Comparison of ENCODE assay signal across 8 cellular contexts in genomic region chr14:44962573-44963528, GRCh38. TPM values are rescaled to one million over a fixed set of nuclear protein-coding genes. Genes with fewer than 3 reads are reported as not detected.
DNase-seq lines count a peak whose midpoint lies in the region; FAIRE-seq and TF ChIP-seq lines count a peak whose summit lies in the region.

No MANE protein-coding gene starts in this region.

- peak overlapping the region; percentile 71 to 89 (median 77) for H3K9ac ChIP-seq in H1 (replicated peaks in 1 of 4; ENCODE audit: extremely low read depth in 1 of 4, low read depth in 3 of 4, low read length in 3 of 4)

- in situ Hi-C loops in HAP-1 (cut with MboI; ENCODE audit: low sequenced_read_pairs), result no loop called here

- H3K18ac ChIP-seq in H1 (ENCODE audit: extremely low read depth, low read length), result no peak overlapping the region; the same call in 1 of the 2 replicates

- no peak overlapping the region for H2BK120ac ChIP-seq in H1 (replicated peaks; ENCODE audit: low read depth, low read length)

- H2BK15ac ChIP-seq in H1 (ENCODE audit: low read length), result no peak overlapping the region

- CTCF ChIA-PET in H1 (lab: Charles Lee; ENCODE audit: partially characterized antibody), result interaction anchor here (0.6 to 2.1 kb wide), 5 partner anchors 16 to 291 kb away, joined by 3 to 8 read pairs (median 3); partner anchors contain the start of gene MIS18BP1

- TF ChIP-seq EP300 in H1 (IDR thresholded peaks at IDR 0.05; ENCODE audit: borderline replicate concordance in 1 of 2, low read depth in 2 of 2, low read length in 2 of 2) (no peak), tibial nerve (IDR thresholded peaks at IDR 0.05) (no peak)

- H3K4me2 ChIP-seq in H1 (ENCODE audit: insufficient read depth in 1 of 2, low read depth in 2 of 2, low read length in 2 of 2), result peak overlapping the region; percentile 85 to 92

- TF ChIP-seq CTCF in H1 (IDR thresholded peaks at IDR 0.05; ENCODE audit: control extremely low read depth in 1 of 3, insufficient read depth in 1 of 3, low read depth in 1 of 3, low read length in 3 of 3) (no peak), tibial nerve (IDR thresholded peaks at IDR 0.05) (no peak)

- FAIRE-seq in H1 (lab: Jason Lieb, UNC), result no peak

- H4K5ac ChIP-seq in H1 (ENCODE audit: insufficient read length, low read depth, low read length), result no peak overlapping the region

- H2AK5ac ChIP-seq in H1 (ENCODE audit: low read depth, low read length), result no peak overlapping the region

- peak overlapping the region; percentile 28; the same call in 1 of the 2 replicates for H2AFZ ChIP-seq in H1 (ENCODE audit: low read length)

- H3K4me1 ChIP-seq in HAP-1 (peaks cover 12% of the 10 kb centered on the region), H1 (replicated peaks in 1 of 4; ENCODE audit: control insufficient read depth in 3 of 4, insufficient read depth in 4 of 4, low read length in 3 of 4) (peaks cover 0 to 8% (median 3%) of the 10 kb centered on the region in 4 experiments; a peak in 2 of 7 replicates), tibial nerve (peaks cover 0 to 79% (median 25%) of the 10 kb centered on the region in 4 donors)

- H4K20me1 ChIP-seq in H1 (replicated peaks in 1 of 2; ENCODE audit: control insufficient read depth in 1 of 2, insufficient read depth in 2 of 2, low read length in 2 of 2), result peaks cover 0 to 7% of the 10 kb centered on the region in 2 experiments

- H3K4me3 ChIP-seq in HAP-1 (peak overlapping the region; percentile 86), H1 (ENCODE audit: extremely low read depth in 1 of 4, insufficient read depth in 2 of 4, low read depth in 3 of 4, low read length in 4 of 4) (peak overlapping the region; percentile 84 to 98 (median 94)), tibial nerve (peak overlapping the region; percentile 75 to 94 (median 88))

- 6% methylated on average over 31 of the region's 39 CpGs; no CpG with 5 or more reads in 1 of the 2 experiments for WGBS in H1 (ENCODE audit: extremely low coverage in 1 of 2, insufficient coverage in 1 of 2, insufficient read length in 1 of 2, insufficient replicate concordance in 2 of 2, low coverage in 1 of 2, low lambda C conversion rate in 2 of 2, missing lambda C conversion rate in 1 of 2), 2 experiments
- 1 to 7% methylated on average over 39 of the region's 39 CpGs for WGBS in tibial nerve, 2 donors

- H3K23me2 ChIP-seq in H1 (ENCODE audit: low read depth, low read length), result peaks cover 13% of the 10 kb centered on the region

- POLR2A ChIA-PET in H1 (lab: Charles Lee; ENCODE audit: partially characterized antibody), result interaction anchor here (0.5 to 2.0 kb wide), 7 partner anchors 12 to 294 kb away, joined by 3 to 12 read pairs (median 4); partner anchors contain the start of genes FKBP3 and PRPF39

- H3K79me2 ChIP-seq in H1 (ENCODE audit: control insufficient read depth in 1 of 2, insufficient read depth in 2 of 2, low read length in 2 of 2), result peaks cover 12 to 86% of the 10 kb centered on the region in 2 experiments

- H3K36me3 ChIP-seq in HAP-1 (replicated peaks) (no peaks in the 10 kb centered on the region), H1 (ENCODE audit: control insufficient read depth in 2 of 4, insufficient read depth in 4 of 4, low read length in 3 of 4) (no peaks in the 10 kb centered on the region), tibial nerve (no peaks in the 10 kb centered on the region)

- no peak overlapping the region for H3K14ac ChIP-seq in H1 (ENCODE audit: insufficient read length)

- no peak for TF ChIP-seq POLR2A in H1 (IDR thresholded peaks at IDR 0.05; ENCODE audit: control extremely low read depth in 1 of 2, low read depth in 2 of 2, low read length in 2 of 2)
- no peak for TF ChIP-seq POLR2A in tibial nerve (IDR thresholded peaks at IDR 0.05)

- H3K9me3 ChIP-seq in HAP-1, result no peaks in the 10 kb centered on the region
- no peaks in the 10 kb centered on the region for H3K9me3 ChIP-seq in H1 (ENCODE audit: insufficient read depth in 2 of 2, low read depth in 1 of 2, low read length in 1 of 2)
- no peaks in the 10 kb centered on the region for H3K9me3 ChIP-seq in tibial nerve

- no peaks in the 10 kb centered on the region; the same call in 1 of the 2 replicates for H3K79me1 ChIP-seq in H1 (ENCODE audit: low read depth, low read length)

- no peak overlapping the region for H2BK12ac ChIP-seq in H1 (ENCODE audit: low read depth, low read length)

- H3K56ac ChIP-seq in H1 (replicated peaks; ENCODE audit: insufficient read length, low read depth, low read length), result no peak overlapping the region

- peak overlapping the region; percentile 93 for H4K8ac ChIP-seq in H1 (ENCODE audit: extremely low read depth, insufficient read depth, low read length)

- TF ChIP-seq RAD21 in H1 (IDR thresholded peaks at IDR 0.05 in 1 of 2, conservative IDR thresholded peaks at IDR 0.05 in 1 of 2; ENCODE audit: low read depth in 2 of 2, low read length in 2 of 2), result no peak

- no peak overlapping the region for H4K91ac ChIP-seq in H1 (replicated peaks; ENCODE audit: insufficient read length, low read length)

- DNase-seq in NCI-H2227 (lab: John Stamatoyannopoulos, UW; ENCODE audit: unreplicated experiment), result peak; percentile 47
- no peak for DNase-seq in NCI-H2227 treated with DMSO at 0.1 percent for 48 hours (lab: John Stamatoyannopoulos, UW)
- peak in 1 of 2 experiments; percentile 39 for DNase-seq in HAP-1 (ENCODE audit: low spot score in 2 of 2)
- peak; percentile 67 for DNase-seq in RKO (ENCODE audit: low spot score)
- no peak for DNase-seq in H1 (ENCODE audit: low read depth in 1 of 2, low spot score in 2 of 2)
- peak; percentile 72 for DNase-seq in medulla oblongata (ENCODE audit: extremely low spot score)
- peak in 1 of 2 donors; percentile 11 for DNase-seq in tibial nerve (ENCODE audit: low spot score in 2 of 2)
- DNase-seq in NCI-H1694 (lab: John Stamatoyannopoulos, UW), result no peak

- peak overlapping the region; percentile 63; the same call in 1 of the 2 replicates for H2BK5ac ChIP-seq in H1 (ENCODE audit: low read depth, low read length)

- H3K27me3 ChIP-seq in HAP-1 (ENCODE audit: low read depth), result no peaks in the 10 kb centered on the region
- no peaks in the 10 kb centered on the region for H3K27me3 ChIP-seq in H1 (replicated peaks in 1 of 4; ENCODE audit: control insufficient read depth in 3 of 4, extremely low read depth in 1 of 4, insufficient read depth in 3 of 4, low read length in 3 of 4)
- no peaks in the 10 kb centered on the region for H3K27me3 ChIP-seq in tibial nerve

- H3K23ac ChIP-seq in H1 (ENCODE audit: insufficient read length), result no peak overlapping the region

- no peak overlapping the region for H2BK20ac ChIP-seq in H1 (ENCODE audit: low read length)

- peak overlapping the region; percentile 79 for H3K4ac ChIP-seq in H1 (replicated peaks; ENCODE audit: insufficient read length, low read depth, low read length)

- peak overlapping the region; percentile 83 for H3K27ac ChIP-seq in H1 (ENCODE audit: low read depth, low read length)
- peak overlapping the region; percentile 79 to 93 (median 87) for H3K27ac ChIP-seq in tibial nerve

TF ChIP-seq in H1, 55 proteins besides CTCF, POLR2A, EP300 and RAD21:
- TF ChIP-seq HDAC2 (IDR thresholded peaks at IDR 0.05; ENCODE audit: borderline replicate concordance in 1 of 2, low read depth in 2 of 2, low read length in 2 of 2), result peak in 1 of 2 experiments; percentile 53; a peak in 1 of 4 replicates
- TF ChIP-seq KDM5A (IDR thresholded peaks at IDR 0.05; ENCODE audit: low read length), result no peak
- TF ChIP-seq KDM4A (IDR thresholded peaks at IDR 0.05; ENCODE audit: low read depth, low read length, severe bottlenecking), result peak; percentile 62
- TF ChIP-seq, protein P1, sequence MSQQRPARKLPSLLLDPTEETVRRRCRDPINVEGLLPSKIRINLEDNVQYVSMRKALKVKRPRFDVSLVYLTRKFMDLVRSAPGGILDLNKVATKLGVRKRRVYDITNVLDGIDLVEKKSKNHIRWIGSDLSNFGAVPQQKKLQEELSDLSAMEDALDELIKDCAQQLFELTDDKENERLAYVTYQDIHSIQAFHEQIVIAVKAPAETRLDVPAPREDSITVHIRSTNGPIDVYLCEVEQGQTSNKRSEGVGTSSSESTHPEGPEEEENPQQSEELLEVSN (IDR thresholded peaks at IDR 0.05), result no peak
- no peak for TF ChIP-seq SRF (IDR thresholded peaks at IDR 0.05; ENCODE audit: low read depth, low read length)
- no peak for TF ChIP-seq RNF2 (IDR thresholded peaks at IDR 0.05; ENCODE audit: borderline replicate concordance, low read depth, low read length, missing control alignments, poor library complexity, severe bottlenecking)
- no peak for TF ChIP-seq BACH1 (IDR thresholded peaks at IDR 0.05; ENCODE audit: low read length)
- TF ChIP-seq SIN3A (conservative IDR thresholded peaks at IDR 0.05 in 1 of 2, IDR thresholded peaks at IDR 0.05 in 1 of 2; ENCODE audit: low read depth in 1 of 2, low read length in 2 of 2), result peak in 1 of 2 experiments; percentile 83; a peak in 2 of 4 replicates
- TF ChIP-seq SAP30 (IDR thresholded peaks at IDR 0.05; ENCODE audit: insufficient read depth, insufficient replicate concordance, low read length), result peak; percentile 9
TF ChIP-seq in H1: peak in this region for 4.

RNA-seq across cellular contexts. Expression of gene TOGARAM1, which starts 0.9 kb away (rescaled TPM):
- total RNA-seq in H1 (2021; fragmentation: NEBNext Ultra II Directional; extraction: Animal tissue kit (Norgen Biotek cat#: 25700)), result 6.8 and 8.9 TPM in 2 replicates
- polyA plus RNA-seq in H1 (2011; rRNA removed), result 1.3 and 2.5 TPM in 2 replicates
- 2.6 TPM for polyA plus RNA-seq in H1 (2011; cell fraction: cytosol; rRNA removed)
- polyA plus RNA-seq in H1 (2011; cell fraction: nucleus; rRNA removed), result 3.8 TPM
- 2.8 to 3.6 TPM (median 3.1 TPM) in 4 replicates for polyA plus RNA-seq in H1 (2012, experiment 1 of 2)
- 0.16 TPM for polyA plus RNA-seq in H1 (2012, experiment 2 of 2)
- polyA plus RNA-seq in H1 (2013, experiment 1 of 2), result 7.6 TPM
- polyA plus RNA-seq in H1 (2013, experiment 2 of 2), result 8.1 TPM
- polyA minus RNA-seq in H1 (2011; rRNA and poly(A)+ RNA removed), result 16.2 and 30.1 TPM in 2 replicates
- polyA minus RNA-seq in H1 (2011; cell fraction: cytosol; rRNA and poly(A)+ RNA removed), result 6.7 TPM
- polyA minus RNA-seq in H1 (2011; cell fraction: nucleus; rRNA and poly(A)+ RNA removed), result 37.0 TPM
- 10 to 100 TPM; 22.2 to 51.8 (median 34.2) TPM for total RNA-seq in tibial nerve

RNA-seq across cellular contexts. Expression of gene KLHL28, which starts 1.1 kb away (rescaled TPM):
- total RNA-seq in H1 (2021; fragmentation: NEBNext Ultra II Directional; extraction: Animal tissue kit (Norgen Biotek cat#: 25700)), result 8.4 and 10.5 TPM in 2 replicates
- 2.2 and 3.3 TPM in 2 replicates for polyA plus RNA-seq in H1 (2011; rRNA removed)
- 3.2 TPM for polyA plus RNA-seq in H1 (2011; cell fraction: cytosol; rRNA removed)
- polyA plus RNA-seq in H1 (2011; cell fraction: nucleus; rRNA removed), result 2.4 TPM
- 3.4 to 6.9 TPM (median 4.5 TPM) in 4 replicates for polyA plus RNA-seq in H1 (2012, experiment 1 of 2)
- 0.35 TPM for polyA plus RNA-seq in H1 (2012, experiment 2 of 2)
- 4.6 TPM for polyA plus RNA-seq in H1 (2013, experiment 1 of 2)
- 4.3 TPM for polyA plus RNA-seq in H1 (2013, experiment 2 of 2)
- 18.7 and 23.0 TPM in 2 replicates for polyA minus RNA-seq in H1 (2011; rRNA and poly(A)+ RNA removed)
- 6.1 TPM for polyA minus RNA-seq in H1 (2011; cell fraction: cytosol; rRNA and poly(A)+ RNA removed)
- 17.0 TPM for polyA minus RNA-seq in H1 (2011; cell fraction: nucleus; rRNA and poly(A)+ RNA removed)
- 10 to 100 TPM; 10.0 to 18.4 (median 11.6) TPM for total RNA-seq in tibial nerve

Comparison
In these comparisons a context has a peak if more than half of its experiments do, and no peak if none do; other contexts are left out.
1. DNase-seq: peak in NCI-H2227 (single experiment), RKO (single experiment) and medulla oblongata (single experiment); none in NCI-H2227 treated with DMSO at 0.1 percent for 48 hours (single experiment), H1 (0 of 2) and NCI-H1694 (single experiment).
2. Peak in every context shown above with its lines, with median percentiles within 50 percentile points of each other: H3K4me3 ChIP-seq.